23 cellular contexts compared by ENCODE assay signal in the genomic region with DNA sequence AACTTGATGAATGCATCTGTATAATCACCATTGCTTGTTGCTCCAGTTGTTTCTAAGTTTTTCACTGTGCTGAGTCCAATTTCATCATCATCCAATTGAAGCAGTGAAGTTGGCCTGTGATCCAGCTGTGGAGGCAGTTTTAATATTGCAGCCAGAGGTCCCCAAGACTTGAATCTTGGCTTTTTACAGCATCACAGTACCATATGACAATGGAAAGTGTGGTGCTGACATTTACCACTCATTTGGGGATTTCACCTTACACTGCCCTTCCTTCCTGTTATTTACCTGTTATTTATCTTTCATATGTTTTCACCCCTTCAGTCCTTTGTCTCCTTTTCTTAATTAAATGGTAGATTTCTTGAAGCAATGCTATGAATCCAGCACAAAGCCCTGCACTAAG.
DNase-seq lines count a peak whose midpoint lies in the region; ATAC-seq lines count a peak whose summit lies in the region.
"Had no signal": no experiment of that assay in that cellular context is flagged by ENCODE, and none has a peak within 500 bp of the region (broad histone marks: within the 10 kb centered on the region; RNA-seq: fewer than 3 reads in every experiment).

No MANE protein-coding gene starts in this region.

- no peaks in the 10 kb centered on the region for H3K36me3 ChIP-seq in SJCRH30
- H3K36me3 ChIP-seq: gastroesophageal sphincter, transverse colon had no signal

- ATAC-seq in T-helper 17 cell (peak; percentile 81), HG03439 (IDR thresholded peaks at IDR 0.05; ENCODE audit: unreplicated experiment) (no peak)
- ATAC-seq in activated naive CD8-positive, alpha-beta T cell treated with anti-CD3 and anti-CD28 coated beads, Interleukin-2, amount 10 ng/mL, durations not matched to agents 7 days and 5 days (ENCODE audit: low read depth) = peak; percentile 74
- ATAC-seq in stimulated activated naive CD8-positive, alpha-beta T cell treated with anti-CD3 and anti-CD28 coated beads, Interleukin-15, Interleukin-2, amounts not matched to agents 100 U/mL and 50 U/mL, for 24 hours = peak; percentile 79
- ATAC-seq: gastroesophageal sphincter, sciatic nerve, SK-N-SH treated with all-trans-retinoic acid at 6 μM for 48 hours had no signal

- H3K36me3 Mint-ChIP-seq in activated naive CD4-positive, alpha-beta T cell treated with anti-CD3 and anti-CD28 coated beads for 36 hours (ENCODE audit: low read depth) = no peaks in the 10 kb centered on the region
- H3K36me3 Mint-ChIP-seq in T-helper 17 cell (ENCODE audit: low read depth) = no peaks in the 10 kb centered on the region
- H3K36me3 Mint-ChIP-seq in activated naive CD8-positive, alpha-beta T cell treated with anti-CD3 and anti-CD28 coated beads, Interleukin-2, amount 10 ng/mL, durations not matched to agents 7 days and 5 days = no peaks in the 10 kb centered on the region

- H3K9me3 ChIP-seq in T-helper 17 cell (ENCODE audit: control insufficient read depth, low read length, poor library complexity, severe bottlenecking) (no peaks in the 10 kb centered on the region), SJCRH30 (replicated peaks) (no peaks in the 10 kb centered on the region)
- H3K9me3 ChIP-seq: gastroesophageal sphincter, transverse colon had no signal

- peaks cover 26% of the 10 kb centered on the region for H3K4me1 Mint-ChIP-seq in activated naive CD4-positive, alpha-beta T cell treated with anti-CD3 and anti-CD28 coated beads for 36 hours (ENCODE audit: low read depth)
- peaks cover 21% of the 10 kb centered on the region for H3K4me1 Mint-ChIP-seq in T-helper 17 cell
- H3K4me1 Mint-ChIP-seq in activated naive CD8-positive, alpha-beta T cell treated with anti-CD3 and anti-CD28 coated beads, Interleukin-2, amount 10 ng/mL, durations not matched to agents 7 days and 5 days = peaks cover 42% of the 10 kb centered on the region

- no peak overlapping the region for H3K4me3 ChIP-seq in SJCRH30
- H3K4me3 ChIP-seq: gastroesophageal sphincter, transverse colon had no signal

- no peak overlapping the region for H3K4me3 Mint-ChIP-seq in activated naive CD4-positive, alpha-beta T cell treated with anti-CD3 and anti-CD28 coated beads for 36 hours
- peak overlapping the region; percentile 62 for H3K4me3 Mint-ChIP-seq in T-helper 17 cell
- peak overlapping the region; percentile 41 for H3K4me3 Mint-ChIP-seq in activated naive CD8-positive, alpha-beta T cell treated with anti-CD3 and anti-CD28 coated beads, Interleukin-2, amount 10 ng/mL, durations not matched to agents 7 days and 5 days
- H3K4me3 Mint-ChIP-seq: central memory CD8-positive, alpha-beta T cell; neural crest cell had no signal

- intact Hi-C loops in activated naive CD4-positive, alpha-beta T cell treated with anti-CD3 and anti-CD28 coated beads for 36 hours (cut with micrococcal nuclease) = loop anchor here (1.0 to 10.0 kb wide), 4 partner anchors 8 to 223 kb away; a partner anchor contains a TSS

- H3K27ac ChIP-seq in SJCRH30 = no peak overlapping the region
- H3K27ac ChIP-seq: C4-2B, gastroesophageal sphincter, KMS-11, transverse colon had no signal

- 0 out of 2 replicates have a peak, but pooled peaks cover 2% of the 10 kb centered on the region for H3K27me3 ChIP-seq in SJCRH30
- H3K27me3 ChIP-seq: gastroesophageal sphincter, transverse colon had no signal

- H3K27ac Mint-ChIP-seq in activated naive CD4-positive, alpha-beta T cell treated with anti-CD3 and anti-CD28 coated beads for 36 hours = no peak overlapping the region
- H3K27ac Mint-ChIP-seq in T-helper 17 cell = peak overlapping the region; percentile 72
- H3K27ac Mint-ChIP-seq in activated naive CD8-positive, alpha-beta T cell treated with anti-CD3 and anti-CD28 coated beads, Interleukin-2, amount 10 ng/mL, durations not matched to agents 7 days and 5 days = peak overlapping the region; percentile 84

- H3K27me3 Mint-ChIP-seq in activated naive CD4-positive, alpha-beta T cell treated with anti-CD3 and anti-CD28 coated beads for 36 hours (ENCODE audit: low read depth) = no peaks in the 10 kb centered on the region
- peaks cover 12% of the 10 kb centered on the region for H3K27me3 Mint-ChIP-seq in T-helper 17 cell
- peaks cover 6% of the 10 kb centered on the region for H3K27me3 Mint-ChIP-seq in activated naive CD8-positive, alpha-beta T cell treated with anti-CD3 and anti-CD28 coated beads, Interleukin-2, amount 10 ng/mL, durations not matched to agents 7 days and 5 days
- H3K27me3 Mint-ChIP-seq: central memory CD8-positive, alpha-beta T cell had no signal

- no peaks in the 10 kb centered on the region for H3K9me3 Mint-ChIP-seq in activated naive CD4-positive, alpha-beta T cell treated with anti-CD3 and anti-CD28 coated beads for 36 hours
- no peaks in the 10 kb centered on the region for H3K9me3 Mint-ChIP-seq in activated naive CD8-positive, alpha-beta T cell treated with anti-CD3 and anti-CD28 coated beads, Interleukin-2, amount 10 ng/mL, durations not matched to agents 7 days and 5 days
- H3K9me3 Mint-ChIP-seq: central memory CD8-positive, alpha-beta T cell; neural crest cell had no signal

- POLR2A ChIA-PET in activated naive CD8-positive, alpha-beta T cell treated with anti-CD3 and anti-CD28 coated beads, Interleukin-2, amount 10 ng/mL, durations not matched to agents 7 days and 5 days (lab: Charles Lee) = interaction anchor here (0.6 to 3.2 kb wide), 3 partner anchors 8 to 47 kb away, joined by 3 to 16 read pairs (median 3); no protein-coding TSS in a partner anchor

- H3K4me1 ChIP-seq in SJCRH30 = peaks cover 13% of the 10 kb centered on the region; the same call in 1 of the 2 replicates
- H3K4me1 ChIP-seq: gastroesophageal sphincter, transverse colon had no signal

- CTCF ChIA-PET in activated naive CD4-positive, alpha-beta T cell treated with anti-CD3 and anti-CD28 coated beads for 36 hours (lab: Charles Lee) = no interaction called here

- DNase-seq in activated naive CD4-positive, alpha-beta T cell treated with anti-CD3 and anti-CD28 coated beads for 36 hours = peak; percentile 36
- DNase-seq in activated naive CD4-positive, alpha-beta T cell treated with Interleukin-2 at 50 U/mL for 16 hours = no peak
- DNase-seq in T-helper 17 cell (no peak), SJCRH30 (no peak), mesenteric fat pad (ENCODE audit: low spot score) (no peak)
- DNase-seq in activated naive CD8-positive, alpha-beta T cell treated with anti-CD3 and anti-CD28 coated beads, Interleukin-2, amount 10 ng/mL, durations not matched to agents 7 days and 5 days = no peak
- DNase-seq in stimulated activated naive CD8-positive, alpha-beta T cell treated with anti-CD3 and anti-CD28 coated beads, Interleukin-15, Interleukin-2, amounts not matched to agents 100 U/mL and 50 U/mL, for 24 hours = no peak
- DNase-seq: activated CD8-positive, alpha-beta memory T cell treated with anti-CD3 and anti-CD28 coated beads, Interleukin-2, amount 50 U/mL, for 4 hours; dermis blood vessel endothelial cell; DMS153; hypothalamus; NCI-H146; NCI-H446 treated with DMSO at 0.1 percent for 48 hours; stimulated activated CD4-positive, alpha-beta T cell treated with anti-CD3 and anti-CD28 coated beads, Interleukin-4, amount 100 ng/mL, for 4 hours; transverse colon had no signal
